ENCODE assay signal across 16 cellular contexts in genomic region chr6:56720882-56721281, GRCh38.
DNase-seq lines count a peak whose midpoint lies in the region; ATAC-seq and TF ChIP-seq lines count a peak whose summit lies in the region.
"Had no signal": no experiment of that assay in that cellular context is flagged by ENCODE, and none has a peak within 500 bp of the region (broad histone marks: within the 10 kb centered on the region; RNA-seq: fewer than 3 reads in every experiment).

No MANE protein-coding gene starts in this region.

- no peak overlapping the region for H3K4me3 Mint-ChIP-seq in stimulated activated naive CD8-positive, alpha-beta T cell treated with anti-CD3 and anti-CD28 coated beads, Interleukin-15, amount 100 ng/mL, for 72 hours
- H3K4me3 Mint-ChIP-seq: CD4-positive, alpha-beta T cell had no signal

- H3K36me3 ChIP-seq in heart left ventricle (no peaks in the 10 kb centered on the region), WERI-Rb-1 (no peaks in the 10 kb centered on the region; the same call in 1 of the 2 replicates), upper lobe of right lung (no peaks in the 10 kb centered on the region)

- 82 to 100% (median 92%) methylated on average over 6 to 25 of the region's 25 CpGs for whole genome bisulfite sequencing in heart left ventricle, 4 donors

- TF ChIP-seq POLR2A in heart left ventricle (IDR thresholded peaks at IDR 0.05), result no peak

- intact Hi-C loops in heart left ventricle (cut with DNase I) (no loop called here), Right ventricle myocardium superior (cut with DNase I) (no loop called here), upper lobe of right lung (cut with DNase I) (no loop called here)

- H3K27ac Mint-ChIP-seq in stimulated activated naive CD8-positive, alpha-beta T cell treated with anti-CD3 and anti-CD28 coated beads, Interleukin-15, amount 100 ng/mL, for 72 hours, result no peak overlapping the region
- H3K27ac Mint-ChIP-seq: CD4-positive, alpha-beta T cell had no signal

- peak overlapping the region in 10 of 12 donors; percentile 20 to 76 (median 58) for H3K27ac ChIP-seq in heart left ventricle
- H3K27ac ChIP-seq in WERI-Rb-1, result peak overlapping the region; percentile 77
- no peak overlapping the region for H3K27ac ChIP-seq in upper lobe of right lung

- DNase-seq in heart left ventricle, result no peak
- no peak for DNase-seq in Right ventricle myocardium superior
- DNase-seq in stimulated activated naive CD8-positive, alpha-beta T cell treated with anti-CD3 and anti-CD28 coated beads, Interleukin-15, amount 100 ng/mL, for 72 hours, result no peak
- DNase-seq in stimulated activated naive CD8-positive, alpha-beta T cell treated with anti-CD3 and anti-CD28 coated beads, Interleukin-15, Interleukin-2, amounts not matched to agents 100 U/mL and 50 U/mL, for 24 hours, result no peak
- DNase-seq in WERI-Rb-1, result peak; percentile 32
- no peak for DNase-seq in upper lobe of right lung
- no peak for DNase-seq in foreskin melanocyte
- DNase-seq: ACHN; C1 segment of cervical spinal cord; Calu3; CD4-positive, alpha-beta T cell; DMS53; GF-D8; HCEC 1CT; IMR-90 had no signal

- ATAC-seq in heart left ventricle (peak in 1 of 4 donors; percentile 45), Right ventricle myocardium superior (ENCODE audit: poor library complexity) (no peak), upper lobe of right lung (peak; percentile 35), GM19395 (IDR thresholded peaks at IDR 0.05; ENCODE audit: unreplicated experiment) (no peak)
- ATAC-seq in stimulated activated naive CD8-positive, alpha-beta T cell treated with anti-CD3 and anti-CD28 coated beads, Interleukin-15, amount 100 ng/mL, for 72 hours, result peak; percentile 87
- no peak for ATAC-seq in stimulated activated naive CD8-positive, alpha-beta T cell treated with anti-CD3 and anti-CD28 coated beads, Interleukin-15, Interleukin-2, amounts not matched to agents 100 U/mL and 50 U/mL, for 24 hours

- no peak for TF ChIP-seq CTCF in heart left ventricle (IDR thresholded peaks at IDR 0.05)
- no peak for TF ChIP-seq CTCF in WERI-Rb-1 (IDR thresholded peaks at IDR 0.05; ENCODE audit: low read depth, low read length)
- no peak for TF ChIP-seq CTCF in upper lobe of right lung (IDR thresholded peaks at IDR 0.05)

- H3K4me3 ChIP-seq in heart left ventricle (no peak overlapping the region), WERI-Rb-1 (ENCODE audit: low read depth, low read length) (peak overlapping the region; percentile 17; the same call in 1 of the 2 replicates), upper lobe of right lung (no peak overlapping the region)

- H3K4me1 ChIP-seq in heart left ventricle (peaks cover 0 to 46% (median 20%) of the 10 kb centered on the region in 12 donors), upper lobe of right lung (no peaks in the 10 kb centered on the region)

- no peaks in the 10 kb centered on the region for H3K9me3 ChIP-seq in heart left ventricle
- H3K9me3 ChIP-seq in WERI-Rb-1 (ENCODE audit: severe bottlenecking), result peaks cover 19% of the 10 kb centered on the region
- H3K9me3 ChIP-seq in upper lobe of right lung, result no peaks in the 10 kb centered on the region

- no peaks in the 10 kb centered on the region for H3K4me1 Mint-ChIP-seq in stimulated activated naive CD8-positive, alpha-beta T cell treated with anti-CD3 and anti-CD28 coated beads, Interleukin-15, amount 100 ng/mL, for 72 hours

- H3K27me3 ChIP-seq in heart left ventricle, result no peaks in the 10 kb centered on the region
- no peaks in the 10 kb centered on the region for H3K27me3 ChIP-seq in WERI-Rb-1 (ENCODE audit: insufficient read depth, low read depth, severe bottlenecking)
- no peaks in the 10 kb centered on the region for H3K27me3 ChIP-seq in upper lobe of right lung

- H3K27me3 Mint-ChIP-seq in stimulated activated naive CD8-positive, alpha-beta T cell treated with anti-CD3 and anti-CD28 coated beads, Interleukin-15, amount 100 ng/mL, for 72 hours, result peaks cover 3% of the 10 kb centered on the region
- H3K27me3 Mint-ChIP-seq: CD4-positive, alpha-beta T cell had no signal

- H3K9me3 Mint-ChIP-seq in stimulated activated naive CD8-positive, alpha-beta T cell treated with anti-CD3 and anti-CD28 coated beads, Interleukin-15, amount 100 ng/mL, for 72 hours, result peaks cover 5 to 7% of the 10 kb centered on the region in 2 donors
- H3K9me3 Mint-ChIP-seq: CD4-positive, alpha-beta T cell had no signal

Comparison
In these comparisons a context has a peak if more than half of its experiments do, and no peak if none do; other contexts are left out.
1. ATAC-seq: peak in stimulated activated naive CD8-positive, alpha-beta T cell treated with anti-CD3 and anti-CD28 coated beads, Interleukin-15, amount 100 ng/mL, for 72 hours (single experiment) and upper lobe of right lung (single experiment); none in Right ventricle myocardium superior (single experiment), stimulated activated naive CD8-positive, alpha-beta T cell treated with anti-CD3 and anti-CD28 coated beads, Interleukin-15, Interleukin-2, amounts not matched to agents 100 U/mL and 50 U/mL, for 24 hours (single experiment) and GM19395 (single experiment).